Comparison of ENCODE assay signal across 20 cellular contexts in the genomic region with DNA sequence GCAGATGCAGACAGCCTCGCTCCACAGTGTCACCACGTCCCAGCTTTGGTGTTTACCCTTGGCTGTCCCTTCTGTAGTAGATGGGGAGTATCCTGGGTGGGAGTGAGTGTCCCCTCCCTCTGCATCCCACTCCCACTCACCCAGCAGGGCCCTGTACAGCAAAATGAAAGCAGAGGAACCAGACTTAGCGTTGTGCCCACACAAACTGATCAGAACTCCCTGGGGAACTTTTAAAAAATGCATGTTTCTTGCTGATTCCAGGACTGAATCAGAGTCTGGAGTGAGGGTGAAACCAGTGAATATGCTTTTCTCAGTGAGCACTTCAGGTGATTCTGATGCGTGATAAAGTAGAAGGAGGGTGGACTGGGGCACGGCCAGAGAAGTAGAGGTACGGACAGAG. TPM values are rescaled to one million over a fixed set of nuclear protein-coding genes. Genes with fewer than 3 reads are reported as not detected.
DNase-seq lines count a peak whose midpoint lies in the region; ATAC-seq and TF ChIP-seq lines count a peak whose summit lies in the region.
"Had no signal": no experiment of that assay in that cellular context is flagged by ENCODE, and none has a peak within 500 bp of the region (broad histone marks: within the 10 kb centered on the region; RNA-seq: fewer than 3 reads in every experiment).

No MANE protein-coding gene starts in this region.

- H4K20me1 ChIP-seq in mammary epithelial cell (ENCODE audit: insufficient read depth, low read length), result no peaks in the 10 kb centered on the region
- H4K20me1 ChIP-seq in osteoblast (ENCODE audit: insufficient read depth, low read length), result no peaks in the 10 kb centered on the region

- dilution Hi-C loops in mammary epithelial cell (cut with HindIII; ENCODE audit: low sequenced_read_pairs), result loop anchor here (5.0 kb wide), 1 partner anchor 68 kb away; no protein-coding TSS in a partner anchor

- no peaks in the 10 kb centered on the region for H3K27me3 ChIP-seq in breast epithelium
- H3K27me3 ChIP-seq in mammary epithelial cell (ENCODE audit: insufficient read depth, low read length), result peaks cover 28% of the 10 kb centered on the region
- no peaks in the 10 kb centered on the region for H3K27me3 ChIP-seq in osteoblast (ENCODE audit: insufficient read depth, low read length)
- H3K27me3 ChIP-seq in vagina, result no peaks in the 10 kb centered on the region
- H3K27me3 ChIP-seq: ovary, testis had no signal

- no peak overlapping the region for H2AFZ ChIP-seq in mammary epithelial cell (ENCODE audit: low read depth, low read length)
- peak overlapping the region; percentile 44 for H2AFZ ChIP-seq in osteoblast (ENCODE audit: low read length)

- CTCF ChIA-PET in mammary epithelial cell (lab: Charles Lee; ENCODE audit: low non-redundant PET), result no interaction called here

- H3K36me3 ChIP-seq in breast epithelium (no peaks in the 10 kb centered on the region), mammary epithelial cell (ENCODE audit: insufficient read depth, low read length) (no peaks in the 10 kb centered on the region), osteoblast (ENCODE audit: insufficient read depth, low read length) (no peaks in the 10 kb centered on the region), vagina (peaks cover 0 to 8% of the 10 kb centered on the region in 2 donors)
- H3K36me3 ChIP-seq: ovary had no signal

- H3K27ac ChIP-seq in breast epithelium (peak overlapping the region; percentile 42 to 84), mammary epithelial cell (ENCODE audit: insufficient read depth, low read depth, low read length) (no peak overlapping the region), osteoblast (ENCODE audit: low read depth, low read length) (peak overlapping the region; percentile 11), vagina (peak overlapping the region; percentile 95)
- H3K27ac ChIP-seq: ovary had no signal

- DNase-seq in breast epithelium (ENCODE audit: low spot score in 2 of 2) (peak in 1 of 2 donors; percentile 1), mammary epithelial cell (no peak), fibroblast of the aortic adventitia (ENCODE audit: low read depth) (peak; percentile 60), osteoblast (ENCODE audit: insufficient read length, low spot score, missing footprints) (peak; percentile 97), vagina (ENCODE audit: extremely low spot score in 2 of 2) (no peak), NCI-H146 (lab: John Stamatoyannopoulos, UW) (no peak)
- no peak for DNase-seq in effector CD8-positive, alpha-beta T cell (lab: John Stamatoyannopoulos, UW)
- DNase-seq: activated CD4-positive, alpha-beta T cell treated with anti-CD3 and anti-CD28 coated beads, Interleukin-2, amount 10 ng/mL, durations not matched to agents 24 days and 14 days; activated naive CD8-positive, alpha-beta T cell treated with anti-CD3 and anti-CD28 coated beads, Interleukin-2, amount 10 ng/mL, durations not matched to agents 7 days and 5 days; activated T-cell treated with anti-CD3 and anti-CD28 coated beads for 4 hours; central memory CD4-positive, alpha-beta T cell; COR-L47; mesendoderm; NCI-H2171; NK-92 treated with Interleukin-12 subunit alpha and Interleukin-12 subunit beta, amount 100 ng/mL, for 24 hours; SHP77 treated with DMSO at 0.1 percent for 48 hours; stimulated activated CD4-positive, alpha-beta T cell treated with anti-CD3 and anti-CD28 coated beads, Interleukin-15, amount 100 ng/mL, for 24 hours; testis had no signal

- no peak overlapping the region for H3K9ac ChIP-seq in mammary epithelial cell (ENCODE audit: insufficient read depth, low read length)

- TF ChIP-seq POLR2A in breast epithelium (IDR thresholded peaks at IDR 0.05) (no peak), vagina (IDR thresholded peaks at IDR 0.05) (no peak)

- H3K4me3 ChIP-seq in breast epithelium, result peak overlapping the region in 1 of 3 donors; percentile 91
- no peak overlapping the region for H3K4me3 ChIP-seq in mammary epithelial cell (replicated peaks in 1 of 3; ENCODE audit: insufficient read depth in 1 of 3, low read depth in 2 of 3, low read length in 3 of 3)
- H3K4me3 ChIP-seq in fibroblast of the aortic adventitia (ENCODE audit: low read depth, low read length), result peak overlapping the region; percentile 37
- peak overlapping the region; percentile 50 for H3K4me3 ChIP-seq in osteoblast (ENCODE audit: insufficient read depth, low read length)
- H3K4me3 ChIP-seq in vagina, result peak overlapping the region in 1 of 2 donors; percentile 25
- H3K4me3 ChIP-seq: ovary, testis had no signal

- H3K79me2 ChIP-seq in mammary epithelial cell (ENCODE audit: insufficient read depth, low read length) (no peaks in the 10 kb centered on the region), osteoblast (ENCODE audit: insufficient read depth, low read length) (no peaks in the 10 kb centered on the region)

- H3K4me1 ChIP-seq in breast epithelium (peaks cover 0 to 14% of the 10 kb centered on the region in 2 donors), mammary epithelial cell (ENCODE audit: insufficient read depth, low read length) (no peaks in the 10 kb centered on the region), osteoblast (ENCODE audit: insufficient read depth, low read length) (peaks cover 20% of the 10 kb centered on the region), vagina (peaks cover 82% of the 10 kb centered on the region)

- no TSS peak for BruUV-seq in mammary epithelial cell (replicated peaks; lab: Mats Ljungman, UMichigan)

- intact Hi-C loops in breast epithelium (cut with DNase I; ENCODE audit: low total_unique reads) (no loop called here), mammary epithelial cell (cut with micrococcal nuclease) (no loop called here), vagina (cut with DNase I) (no loop called here)

- TF ChIP-seq CTCF in breast epithelium (IDR thresholded peaks at IDR 0.05) (no peak), mammary epithelial cell (conservative IDR thresholded peaks at IDR 0.05 in 1 of 2, IDR thresholded peaks at IDR 0.05 in 1 of 2; ENCODE audit: extremely low read depth in 1 of 2, insufficient read depth in 1 of 2, low read depth in 1 of 2, low read length in 2 of 2) (no peak), fibroblast of the aortic adventitia (IDR thresholded peaks at IDR 0.05; ENCODE audit: insufficient read depth, low read length) (no peak), osteoblast (IDR thresholded peaks at IDR 0.05; ENCODE audit: extremely low read depth, low read depth, low read length) (no peak), vagina (IDR thresholded peaks at IDR 0.05) (no peak)

- no peak overlapping the region for H3K4me2 ChIP-seq in mammary epithelial cell (ENCODE audit: insufficient read depth, low read depth, low read length)
- peak overlapping the region; percentile 82 for H3K4me2 ChIP-seq in osteoblast (ENCODE audit: insufficient read depth, low read length)

- H3K9me3 ChIP-seq in breast epithelium (no peaks in the 10 kb centered on the region), mammary epithelial cell (replicated peaks; ENCODE audit: insufficient read depth, low read length) (no peaks in the 10 kb centered on the region), osteoblast (ENCODE audit: low read depth, low read length) (no peaks in the 10 kb centered on the region), vagina (no peaks in the 10 kb centered on the region)
- H3K9me3 ChIP-seq: ovary, testis had no signal

- 90% methylated on average over 5 of the region's 6 CpGs for WGBS in mammary epithelial cell (ENCODE audit: low coverage, missing lambda C conversion rate)

- ATAC-seq in GM18861 (IDR thresholded peaks at IDR 0.05; ENCODE audit: unreplicated experiment), result no peak

- in situ Hi-C loops in mammary epithelial cell (cut with MboI; ENCODE audit: low sequenced_read_pairs in 2 of 2), result no loop called here

RNA-seq across cellular contexts. Expression of a gene that starts 2.9 kb away (rescaled TPM):
- total RNA-seq in breast epithelium, result 100 to 1,000 TPM in 2 of 3 donors, 10 to 100 TPM in 1; 24.7 to 274 (median 109) TPM
- under 1 TPM in 1 of 2 donors, not detected in 1; 0.33 TPM for total RNA-seq in mammary epithelial cell
- polyA plus RNA-seq in mammary epithelial cell, result not detected
- polyA minus RNA-seq in mammary epithelial cell, result not detected
- total RNA-seq in fibroblast of the aortic adventitia (ENCODE audit: low replicate concordance), result 50.3 and 56.5 TPM in 2 replicates
- 9.8 and 11.5 TPM in 2 replicates for total RNA-seq in osteoblast
- 115 TPM for total RNA-seq in vagina
- total RNA-seq: activated CD4-positive, alpha-beta T cell treated with anti-CD3 and anti-CD28 coated beads, Interleukin-2, amount 10 ng/mL, durations not matched to agents 24 days and 14 days; activated naive CD8-positive, alpha-beta T cell treated with anti-CD3 and anti-CD28 coated beads, Interleukin-2, amount 10 ng/mL, durations not matched to agents 7 days and 5 days had no signal

RNA-seq across cellular contexts. Expression of a gene that starts 22.3 kb away (rescaled TPM):
- total RNA-seq in breast epithelium, result not detected
- not detected for total RNA-seq in mammary epithelial cell
- not detected for polyA plus RNA-seq in mammary epithelial cell
- not detected for polyA minus RNA-seq in mammary epithelial cell
- 0.09 TPM in 1 of 2 replicates, not detected in the other for total RNA-seq in fibroblast of the aortic adventitia (ENCODE audit: low replicate concordance)
- not detected in 2 replicates for total RNA-seq in osteoblast
- total RNA-seq in vagina, result not detected
- total RNA-seq: activated CD4-positive, alpha-beta T cell treated with anti-CD3 and anti-CD28 coated beads, Interleukin-2, amount 10 ng/mL, durations not matched to agents 24 days and 14 days; activated naive CD8-positive, alpha-beta T cell treated with anti-CD3 and anti-CD28 coated beads, Interleukin-2, amount 10 ng/mL, durations not matched to agents 7 days and 5 days; ovary had no signal
- polyA plus RNA-seq: ovary had no signal

RNA-seq across cellular contexts. Expression of a gene that starts 41.3 kb away (rescaled TPM):
- total RNA-seq in breast epithelium (10 to 100 TPM; 12.3 to 26.3 (median 23.6) TPM), mammary epithelial cell (10 to 100 TPM; 13.7 to 19.6 TPM), fibroblast of the aortic adventitia (ENCODE audit: low replicate concordance) (12.6 and 17.1 TPM in 2 replicates), osteoblast (10.5 and 13.0 TPM in 2 replicates), vagina (23.6 TPM)
- 10.8 TPM for polyA plus RNA-seq in mammary epithelial cell
- 13.8 TPM for polyA minus RNA-seq in mammary epithelial cell

Comparison
In these comparisons a context has a peak if more than half of its experiments do, and no peak if none do; other contexts are left out.
1. DNase-seq: peak in fibroblast of the aortic adventitia (single experiment) and osteoblast (single experiment); none in mammary epithelial cell (single experiment), vagina (0 of 2), effector CD8-positive, alpha-beta T cell (single experiment) and NCI-H146 (single experiment).
2. H3K4me3 ChIP-seq: peak in fibroblast of the aortic adventitia (single experiment) and osteoblast (single experiment); none in mammary epithelial cell (0 of 3).